In genomic region chr20:17742426-17743130, GRCh38 we compare ENCODE assay signal across 11 cellular contexts. TPM values are rescaled to one million over a fixed set of nuclear protein-coding genes. Genes with fewer than 3 reads are reported as not detected.
"Had no signal": no experiment of that assay in that cellular context is flagged by ENCODE, and none has a peak within 500 bp of the region (broad histone marks: within the 10 kb centered on the region; RNA-seq: fewer than 3 reads in every experiment).

No MANE protein-coding gene starts in this region.

- H3K4me3 ChIP-seq: GM23248, HAP-1 had no signal

- H3K9ac ChIP-seq: GM23248 had no signal

- H3K36me3 ChIP-seq: HAP-1 had no signal

- H3K9me3 ChIP-seq: HAP-1 had no signal

- H3K27ac Mint-ChIP-seq: HFFc6, IgD-negative memory B cell had no signal

- H3K4me3 Mint-ChIP-seq: HFFc6, IgD-negative memory B cell had no signal

- DNase-seq: GM23248, GOT3, H7, HFFc6 had no signal

- H2AFZ ChIP-seq: GM23248 had no signal

- H3K27ac ChIP-seq: GM23248, HL-60 had no signal

- H3K4me1 ChIP-seq: HAP-1 had no signal

- ATAC-seq: HCT116, HepG2 had no signal

RNA-seq across cellular contexts. Expression of gene BANF2, which starts 42.8 kb away (rescaled TPM):
- total RNA-seq: GM23248, H4, H7, HFFc6, HT1080 had no signal
- polyA plus RNA-seq: GM23248, HepG2, IgD-negative memory B cell had no signal
